In genomic region chr6:35258858-35259193, GRCh38 we compare ENCODE assay signal across 9 cellular contexts. TPM values are rescaled to one million over a fixed set of nuclear protein-coding genes. Genes with fewer than 3 reads are reported as not detected.
A peak's percentile ranks its signal among the peaks of the same experiment; 100 is the strongest.
DNase-seq lines count a peak whose midpoint lies in the region; ATAC-seq and TF ChIP-seq lines count a peak whose summit lies in the region.
"Had no signal": no experiment of that assay in that cellular context is flagged by ENCODE, and none has a peak within 500 bp of the region (broad histone marks: within the 10 kb centered on the region; RNA-seq: fewer than 3 reads in every experiment).

No MANE protein-coding gene starts in this region.

- no peaks in the 10 kb centered on the region for H3K9me3 Mint-ChIP-seq in activated B cell treated with CpG ODN at 0.5 μM for 24 hours

- peaks cover 47% of the 10 kb centered on the region for H3K4me1 Mint-ChIP-seq in activated B cell treated with CpG ODN at 0.5 μM for 24 hours

- H3K4me1 ChIP-seq in HUES64 (ENCODE audit: insufficient read depth, low read length) = peaks cover 11% of the 10 kb centered on the region

- TF ChIP-seq CTCF in BJ (IDR thresholded peaks at IDR 0.05; ENCODE audit: insufficient read depth, low read depth, low read length) = peak; percentile 33; the same call in 1 of the 2 replicates
- TF ChIP-seq CTCF in activated B cell treated with CpG ODN at 0.5 μM for 24 hours (IDR thresholded peaks at IDR 0.05) = no peak
- peak; percentile 18 for TF ChIP-seq CTCF in fibroblast of mammary gland (conservative IDR thresholded peaks at IDR 0.05; ENCODE audit: control insufficient read depth, insufficient read depth, low read depth, low read length)

- H3K9ac ChIP-seq in HUES64 (ENCODE audit: low read depth, low read length) = peak overlapping the region; percentile 94

- under 1% methylated on average over 20 of the region's 20 CpGs for WGBS in HUES64

- H3K27ac ChIP-seq in HUES64 (ENCODE audit: low read depth, low read length) = peak overlapping the region; percentile 99; the same call in 1 of the 2 replicates

- intact Hi-C loops in activated B cell treated with CpG ODN at 0.5 μM for 24 hours (cut with micrococcal nuclease) = loop anchor here (1.0 to 5.0 kb wide), 4 partner anchors 36 to 1688 kb away; partner anchors contain the start of genes ANKS1A and HMGA1

- H3K36me3 ChIP-seq in BJ (ENCODE audit: control insufficient read depth, insufficient read depth, low read length) (no peaks in the 10 kb centered on the region), HUES64 (ENCODE audit: insufficient read depth, low read length) (no peaks in the 10 kb centered on the region)

- ATAC-seq in GM19023 (IDR thresholded peaks at IDR 0.05; ENCODE audit: unreplicated experiment) (peak; percentile 16), activated B cell treated with CpG ODN at 0.5 μM for 24 hours (ENCODE audit: low read depth) (peak; percentile 23)

- H3K4me3 ChIP-seq in BJ (ENCODE audit: low read depth, low read length) (peak overlapping the region; percentile 93), HUES64 (ENCODE audit: low read length) (peak overlapping the region; percentile 74), fibroblast of mammary gland (ENCODE audit: control insufficient read depth, low read depth, low read length) (peak overlapping the region; percentile 95)

- H3K36me3 Mint-ChIP-seq in activated B cell treated with CpG ODN at 0.5 μM for 24 hours (ENCODE audit: low read depth) = peaks cover 6% of the 10 kb centered on the region

- CTCF ChIA-PET in BJ (lab: Yijun Ruan, JAX) (interaction anchor here (0.8 to 5.8 kb wide), 7 partner anchors 10 to 157 kb away, joined by 3 to 43 read pairs (median 4); no protein-coding TSS in a partner anchor), activated B cell treated with CpG ODN at 0.5 μM for 24 hours (lab: Charles Lee) (interaction anchor here (0.7 to 1.8 kb wide), 7 partner anchors 14 to 831 kb away, joined by 3 to 6 read pairs (median 3); no protein-coding TSS in a partner anchor)

- no peak for DNase-seq in BJ (ENCODE audit: low read depth)
- no peak for DNase-seq in activated B cell treated with CpG ODN at 0.5 μM for 24 hours
- peak; percentile 54 for DNase-seq in fibroblast of mammary gland (ENCODE audit: low read depth)
- peak; percentile 13 for DNase-seq in non-pigmented ciliary epithelial cell (ENCODE audit: low read depth)
- no peak for DNase-seq in NCI-H1092 treated with DMSO at 0.1 percent for 48 hours (lab: John Stamatoyannopoulos, UW)
- DNase-seq in inferior parietal cortex (ENCODE audit: extremely low spot score) = no peak

- no peaks in the 10 kb centered on the region for H3K27me3 ChIP-seq in BJ (ENCODE audit: control insufficient read depth, insufficient read depth, low read length)
- no peaks in the 10 kb centered on the region for H3K27me3 ChIP-seq in HUES64 (ENCODE audit: insufficient read depth, low read length)

- peak overlapping the region; percentile 93 for H3K27ac Mint-ChIP-seq in activated B cell treated with CpG ODN at 0.5 μM for 24 hours

- no peaks in the 10 kb centered on the region for H3K27me3 Mint-ChIP-seq in activated B cell treated with CpG ODN at 0.5 μM for 24 hours

- POLR2A ChIA-PET in BJ (lab: Charles Lee) (interaction anchor here (0.7 to 1.0 kb wide), 3 partner anchors 10 to 1423 kb away, joined by 3 read pairs; no protein-coding TSS in a partner anchor), activated B cell treated with CpG ODN at 0.5 μM for 24 hours (lab: Charles Lee) (interaction anchor here (0.6 to 1.7 kb wide), 15 partner anchors 18 to 833 kb away, joined by 3 to 18 read pairs (median 4); partner anchors contain the start of genes FANCE, RPS10 and SNRPC)

- H3K4me3 Mint-ChIP-seq in activated B cell treated with CpG ODN at 0.5 μM for 24 hours = peak overlapping the region; percentile 97

- no peaks in the 10 kb centered on the region for H3K9me3 ChIP-seq in HUES64 (ENCODE audit: insufficient read depth, low read depth, low read length)

RNA-seq across cellular contexts. Expression of gene ZNF76, which starts 0.7 kb away (rescaled TPM):
- polyA plus RNA-seq in BJ (2011; rRNA removed) = 13.7 and 23.3 TPM in 2 replicates
- polyA minus RNA-seq in BJ (2011; rRNA and poly(A)+ RNA removed) = 24.0 and 27.9 TPM in 2 replicates
- polyA plus RNA-seq in HUES64 (2013, experiment 1 of 2) = 20.9 TPM
- polyA plus RNA-seq in HUES64 (2013, experiment 2 of 2) = 18.4 TPM
- 54.8 and 57.9 TPM in 2 replicates for total RNA-seq in activated B cell treated with CpG ODN at 0.5 μM for 24 hours

RNA-seq across cellular contexts. Expression of gene DEF6, which starts 38.8 kb away (rescaled TPM):
- polyA plus RNA-seq in BJ (2011; rRNA removed) = 3.7 and 4.1 TPM in 2 replicates
- 1.3 and 2.8 TPM in 2 replicates for polyA minus RNA-seq in BJ (2011; rRNA and poly(A)+ RNA removed)
- polyA plus RNA-seq in HUES64 (2013, experiment 1 of 2) = 2.7 TPM
- polyA plus RNA-seq in HUES64 (2013, experiment 2 of 2) = 2.8 TPM
- total RNA-seq in activated B cell treated with CpG ODN at 0.5 μM for 24 hours = 68.7 and 79.9 TPM in 2 replicates

RNA-seq across cellular contexts. Expression of gene SCUBE3, which starts 45.1 kb away (rescaled TPM):
- polyA plus RNA-seq in BJ (2011; rRNA removed) = 12.3 and 13.1 TPM in 2 replicates
- polyA minus RNA-seq in BJ (2011; rRNA and poly(A)+ RNA removed) = 16.8 and 22.5 TPM in 2 replicates
- 3.8 TPM for polyA plus RNA-seq in HUES64 (2013, experiment 1 of 2)
- 5.5 TPM for polyA plus RNA-seq in HUES64 (2013, experiment 2 of 2)
- not detected in 2 replicates for total RNA-seq in activated B cell treated with CpG ODN at 0.5 μM for 24 hours
- total RNA-seq: T-helper 1 cell treated with Interleukin-12 subunit alpha and Interleukin-12 subunit beta and Interleukin-4 antibody, amounts not matched to agents 30 ng/mL and 1 ng/mL, for 36 hours had no signal

Comparison
In these comparisons a context has a peak if more than half of its experiments do, and no peak if none do; other contexts are left out.
1. DNase-seq: peak in fibroblast of mammary gland (single experiment) and non-pigmented ciliary epithelial cell (single experiment); none in BJ (single experiment), activated B cell treated with CpG ODN at 0.5 μM for 24 hours (single experiment), NCI-H1092 treated with DMSO at 0.1 percent for 48 hours (single experiment) and inferior parietal cortex (single experiment).
2. Peak in every context shown above with its lines, with median percentiles within 50 percentile points of each other: H3K4me3 ChIP-seq.